ENCODE assay signal across 17 cellular contexts in genomic region chr5:31678180-31678579, GRCh38. TPM values are rescaled to one million over a fixed set of nuclear protein-coding genes. Genes with fewer than 3 reads are reported as not detected.
"Had no signal": no experiment of that assay in that cellular context is flagged by ENCODE, and none has a peak within 500 bp of the region (broad histone marks: within the 10 kb centered on the region; RNA-seq: fewer than 3 reads in every experiment).

No MANE protein-coding gene starts in this region.

- H2AFZ ChIP-seq: neural progenitor cell had no signal

- H3K4me1 ChIP-seq: body of pancreas, colonic mucosa, thyroid gland had no signal

- ATAC-seq: activated CD8-positive, alpha-beta T cell treated with anti-CD3 and anti-CD28 coated beads for 36 hours; body of pancreas had no signal

- H3K4me2 ChIP-seq: neural progenitor cell had no signal

- H3K4me3 ChIP-seq: body of pancreas, colonic mucosa, neural progenitor cell, thyroid gland had no signal

- DNase-seq: activated CD4-positive, alpha-beta T cell treated with anti-CD3 and anti-CD28 coated beads for 48 hours; activated CD4-positive, CD25-positive, alpha-beta regulatory T cell; activated CD8-positive, alpha-beta T cell treated with anti-CD3 and anti-CD28 coated beads for 36 hours; activated naive CD4-positive, alpha-beta T cell treated with Interleukin-2 at 50 U/mL for 16 hours; activated naive CD8-positive, alpha-beta T cell treated with anti-CD3 and anti-CD28 coated beads, Interleukin-2, amount 10 ng/mL, durations not matched to agents 7 days and 5 days; activated T-cell treated with anti-CD3 and anti-CD28 coated beads, Interleukin-2, amount 50 U/mL, for 24 hours; central memory CD4-positive, alpha-beta T cell; colonic mucosa; erythroblast; immature natural killer cell; naive B cell; stimulated activated naive CD4-positive, alpha-beta T cell; T1000; thyroid gland had no signal

- H3K9ac ChIP-seq: neural progenitor cell had no signal

- H3K27me3 ChIP-seq: body of pancreas, colonic mucosa, neural progenitor cell, thyroid gland had no signal

- H3K9me3 ChIP-seq: body of pancreas, colonic mucosa, thyroid gland had no signal

- H3K36me3 ChIP-seq: colonic mucosa, neural progenitor cell, thyroid gland had no signal

- H3K27ac ChIP-seq: body of pancreas, colonic mucosa, neural progenitor cell, thyroid gland had no signal

RNA-seq across cellular contexts. Expression of gene PDZD2, which starts 39.2 kb away (rescaled TPM):
- total RNA-seq: activated CD8-positive, alpha-beta T cell treated with anti-CD3 and anti-CD28 coated beads for 36 hours; T-helper 1 cell treated with Interleukin-12 subunit alpha and Interleukin-12 subunit beta and Interleukin-4 antibody, amounts not matched to agents 30 ng/mL and 1 ng/mL, for 36 hours had no signal
